Comparison of ENCODE assay signal across 18 cellular contexts in genomic region chr7:144526912-144527610, GRCh38.
"Had no signal": no experiment of that assay in that cellular context is flagged by ENCODE, and none has a peak within 500 bp of the region (broad histone marks: within the 10 kb centered on the region; RNA-seq: fewer than 3 reads in every experiment).

No MANE protein-coding gene starts in this region.

- ATAC-seq: activated CD4-positive, alpha-beta T cell treated with anti-CD3 and anti-CD28 coated beads for 36 hours; effector memory CD8-positive, alpha-beta T cell; left lung; right cardiac atrium; stimulated activated naive CD8-positive, alpha-beta T cell treated with anti-CD3 and anti-CD28 coated beads, Interleukin-15, amount 100 ng/mL, for 72 hours; T-helper 17 cell; WTC11 had no signal

- DNase-seq: activated CD4-positive, alpha-beta T cell treated with anti-CD3 and anti-CD28 coated beads for 36 hours; activated CD4-positive, alpha-beta T cell treated with anti-CD3 and anti-CD28 coated beads, Interleukin-2, amount 50 U/mL, for 48 hours; activated naive CD8-positive, alpha-beta T cell treated with anti-CD3 and anti-CD28 coated beads for 36 hours; activated T-cell treated with anti-CD3 and anti-CD28 coated beads for 4 hours; amniotic stem cell; effector memory CD8-positive, alpha-beta T cell; foreskin melanocyte; hypothalamus; islet precursor cell; midbrain; right cardiac atrium; stimulated activated CD4-positive, alpha-beta T cell treated with anti-CD3 and anti-CD28 coated beads, Interleukin-2, amount 100 ng/mL, for 48 hours; stimulated activated naive CD8-positive, alpha-beta T cell treated with anti-CD3 and anti-CD28 coated beads, Interleukin-15, amount 100 ng/mL, for 72 hours; T-helper 17 cell had no signal

- H3K27me3 ChIP-seq: left lung, upper lobe of left lung had no signal

- H3K4me1 ChIP-seq: left lung, upper lobe of left lung had no signal

- H3K36me3 ChIP-seq: left lung, upper lobe of left lung had no signal

- H3K27ac ChIP-seq: left lung, skin epidermis, upper lobe of left lung had no signal

- H3K4me3 ChIP-seq: left lung, skin epidermis, upper lobe of left lung had no signal

- H3K9me3 ChIP-seq: left lung, upper lobe of left lung had no signal
